In the genomic region with DNA sequence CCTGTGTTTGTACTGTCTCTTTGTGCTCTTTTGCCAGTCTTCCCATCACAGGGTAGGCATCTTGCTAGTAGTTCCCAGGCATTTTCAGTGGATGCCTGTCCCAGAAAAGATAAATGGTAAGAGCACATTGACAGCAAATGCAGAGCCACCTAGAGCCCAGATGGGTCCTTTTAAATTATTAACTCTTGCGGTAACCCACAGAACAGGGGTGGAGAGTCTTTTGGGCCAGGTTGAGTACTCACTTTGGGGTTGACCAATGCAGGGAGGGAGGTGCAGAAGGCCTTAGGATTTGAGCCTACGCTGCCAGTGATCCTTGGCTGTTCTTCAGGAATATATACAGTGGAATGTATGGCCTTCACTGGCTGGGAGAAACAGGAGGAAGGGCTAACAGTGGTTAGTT, we compare ENCODE assay signal across 24 cellular contexts.
"Had no signal": no experiment of that assay in that cellular context is flagged by ENCODE, and none has a peak within 500 bp of the region (broad histone marks: within the 10 kb centered on the region; RNA-seq: fewer than 3 reads in every experiment).

No MANE protein-coding gene starts in this region.

- ATAC-seq: activated CD8-positive, alpha-beta T cell treated with anti-CD3 and anti-CD28 coated beads for 36 hours; activated naive CD8-positive, alpha-beta T cell treated with anti-CD3 and anti-CD28 coated beads, Interleukin-2, amount 50 U/mL, for 24 hours; activated T-cell treated with anti-CD3 and anti-CD28 coated beads, Interleukin-2, amount 50 U/mL, for 4 hours; activated T-helper 17 cell treated with anti-CD3 and anti-CD28 coated beads, Interleukin-2, amount 50 U/mL, for 72 hours; esophagus mucosa; foreskin keratinocyte; heart left ventricle; left colon; right lobe of liver; stimulated activated naive CD8-positive, alpha-beta T cell treated with anti-CD3 and anti-CD28 coated beads, Interleukin-15, Interleukin-2, amounts not matched to agents 100 U/mL and 50 U/mL, for 24 hours had no signal

- DNase-seq: activated B cell treated with CpG ODN at 0.5 μM for 24 hours; activated CD4-positive, alpha-beta T cell treated with anti-CD3 and anti-CD28 coated beads, Interleukin-2, amount 50 U/mL, for 1 hour; activated CD8-positive, alpha-beta T cell treated with anti-CD3 and anti-CD28 coated beads for 36 hours; activated gamma-delta T cell treated with Interleukin-2 at 50 U/mL for 16 hours; activated naive CD8-positive, alpha-beta T cell treated with anti-CD3 and anti-CD28 coated beads, Interleukin-2, amount 50 U/mL, for 24 hours; activated T-cell treated with anti-CD3 and anti-CD28 coated beads, Interleukin-2, amount 50 U/mL, for 4 hours; amygdala; central memory CD4-positive, alpha-beta T cell; endodermal cell; foreskin keratinocyte; heart left ventricle; hypothalamus; immature natural killer cell; kidney; left colon; naive B cell; nephron progenitor cell; ovary; right lobe of liver; stimulated activated CD4-positive, alpha-beta T cell treated with anti-CD3 and anti-CD28 coated beads, Interleukin-2, amount 100 ng/mL, for 48 hours; stimulated activated naive CD8-positive, alpha-beta T cell treated with anti-CD3 and anti-CD28 coated beads, Interleukin-15, Interleukin-2, amounts not matched to agents 100 U/mL and 50 U/mL, for 24 hours; uterus had no signal
